Comparison of ENCODE assay signal across 17 cellular contexts in genomic region chr20:48909910-48910309, GRCh38.
"Had no signal": no experiment of that assay in that cellular context is flagged by ENCODE, and none has a peak within 500 bp of the region (broad histone marks: within the 10 kb centered on the region; RNA-seq: fewer than 3 reads in every experiment).

No MANE protein-coding gene starts in this region.

- H3K4me3 ChIP-seq: gastroesophageal sphincter, heart left ventricle, spleen, tibial artery had no signal

- H3K9me3 Mint-ChIP-seq: neural crest cell had no signal

- H3K36me3 ChIP-seq: gastroesophageal sphincter, heart left ventricle, spleen, tibial artery had no signal

- H3K27me3 ChIP-seq: heart left ventricle, spleen, tibial artery had no signal

- H3K4me3 Mint-ChIP-seq: activated CD4-positive, alpha-beta T cell treated with anti-CD3 and anti-CD28 coated beads for 36 hours; activated CD8-positive, alpha-beta T cell treated with anti-CD3 and anti-CD28 coated beads for 36 hours; activated naive CD8-positive, alpha-beta T cell treated with anti-CD3 and anti-CD28 coated beads for 36 hours; activated T-cell treated with anti-CD3 and anti-CD28 coated beads, Interleukin-2, amount 50 U/mL, for 24 hours; neural crest cell; WTC11 had no signal

- ATAC-seq: stimulated activated naive CD8-positive, alpha-beta T cell treated with anti-CD3 and anti-CD28 coated beads, Interleukin-15, Interleukin-2, amounts not matched to agents 100 U/mL and 50 U/mL, for 24 hours; WTC11 had no signal

- H3K27ac Mint-ChIP-seq: activated CD4-positive, alpha-beta T cell treated with anti-CD3 and anti-CD28 coated beads for 36 hours; activated CD8-positive, alpha-beta T cell treated with anti-CD3 and anti-CD28 coated beads for 36 hours; activated naive CD8-positive, alpha-beta T cell treated with anti-CD3 and anti-CD28 coated beads for 36 hours; activated T-cell treated with anti-CD3 and anti-CD28 coated beads, Interleukin-2, amount 50 U/mL, for 24 hours; WTC11 had no signal

- DNase-seq: activated CD4-positive, alpha-beta T cell treated with anti-CD3 and anti-CD28 coated beads for 36 hours; activated CD8-positive, alpha-beta T cell treated with anti-CD3 and anti-CD28 coated beads for 36 hours; activated naive CD4-positive, alpha-beta T cell treated with Interleukin-2 at 50 U/mL for 16 hours; activated naive CD8-positive, alpha-beta T cell treated with anti-CD3 and anti-CD28 coated beads for 36 hours; activated T-cell treated with anti-CD3 and anti-CD28 coated beads, Interleukin-2, amount 50 U/mL, for 24 hours; heart left ventricle; islet precursor cell; left cardiac atrium; retina; spleen; stimulated activated CD4-positive, alpha-beta T cell treated with anti-CD3 and anti-CD28 coated beads, Interleukin-4, amount 100 ng/mL, for 1 hour; stimulated activated naive CD8-positive, alpha-beta T cell treated with anti-CD3 and anti-CD28 coated beads, Interleukin-15, Interleukin-2, amounts not matched to agents 100 U/mL and 50 U/mL, for 24 hours; T1000; tibial artery had no signal

- H3K4me1 Mint-ChIP-seq: WTC11 had no signal

- H3K27ac ChIP-seq: gastroesophageal sphincter, heart left ventricle, tibial artery had no signal

- H3K27me3 Mint-ChIP-seq: activated naive CD8-positive, alpha-beta T cell treated with anti-CD3 and anti-CD28 coated beads for 36 hours; activated T-cell treated with anti-CD3 and anti-CD28 coated beads, Interleukin-2, amount 50 U/mL, for 24 hours had no signal

- H3K9me3 ChIP-seq: heart left ventricle, tibial artery had no signal
